Comparison of ENCODE assay signal across 30 cellular contexts in genomic region chr22:44243761-44244160, GRCh38.
"Had no signal": no experiment of that assay in that cellular context is flagged by ENCODE, and none has a peak within 500 bp of the region (broad histone marks: within the 10 kb centered on the region; RNA-seq: fewer than 3 reads in every experiment).

No MANE protein-coding gene starts in this region.

- H3K4me3 Mint-ChIP-seq: immature natural killer cell; mesothelial cell of epicardium; naive B cell; natural killer cell; nephron progenitor cell; stimulated activated naive B cell treated with anti-CD40 and anti-IgM and Interleukin-4, amounts not matched to agents 10 μg/mL and 1 μg/mL and 100 μg/mL, for 72 hours; type B pancreatic cell had no signal

- H3K36me3 ChIP-seq: heart left ventricle, left lung, lower lobe of right lung, suprapubic skin, thoracic aorta, tibial artery, uterus had no signal

- H2AFZ ChIP-seq: parathyroid adenoma had no signal

- H3K4me3 ChIP-seq: heart left ventricle, left lung, lower lobe of right lung, skin epidermis, suprapubic skin, thoracic aorta, tibial artery, uterus had no signal

- H3K4me1 ChIP-seq: heart left ventricle, left lung, lower lobe of right lung, parathyroid adenoma, suprapubic skin, tibial artery, uterus had no signal

- H3K9me3 Mint-ChIP-seq: immature natural killer cell; natural killer cell; stimulated activated naive B cell treated with anti-CD40 and anti-IgM and Interleukin-4, amounts not matched to agents 10 μg/mL and 1 μg/mL and 100 μg/mL, for 72 hours; type B pancreatic cell had no signal

- ATAC-seq: heart left ventricle; left colon; left lung; lower lobe of right lung; natural killer cell; right cardiac atrium; sciatic nerve; stimulated activated naive B cell treated with anti-CD40 and anti-IgM and Interleukin-4, amounts not matched to agents 10 μg/mL and 1 μg/mL and 100 μg/mL, for 72 hours; stimulated activated naive CD8-positive, alpha-beta T cell treated with anti-CD3 and anti-CD28 coated beads, Interleukin-15, Interleukin-2, amounts not matched to agents 100 U/mL and 50 U/mL, for 24 hours had no signal

- H3K4me1 Mint-ChIP-seq: immature natural killer cell; mesothelial cell of epicardium; naive B cell; natural killer cell; nephron progenitor cell; stimulated activated naive B cell treated with anti-CD40 and anti-IgM and Interleukin-4, amounts not matched to agents 10 μg/mL and 1 μg/mL and 100 μg/mL, for 72 hours had no signal

- DNase-seq: heart left ventricle; hypothalamus; immature natural killer cell; kidney; left colon; left lung; lower lobe of right lung; mammary epithelial cell; mesenchymal stem cell; naive B cell; natural killer cell; nephron progenitor cell; nucleus accumbens; right cardiac atrium; stimulated activated CD4-positive, alpha-beta T cell treated with anti-CD3 and anti-CD28 coated beads, Interleukin-12 subunit alpha, Interleukin-12 subunit beta, amount 100 ng/mL, for 4 hours; stimulated activated CD4-positive, alpha-beta T cell treated with anti-CD3 and anti-CD28 coated beads, Interleukin-15, amount 100 ng/mL, for 24 hours; stimulated activated CD4-positive, alpha-beta T cell treated with anti-CD3 and anti-CD28 coated beads, Interleukin-2, amount 100 ng/mL, for 24 hours; stimulated activated CD4-positive, alpha-beta T cell treated with anti-CD3 and anti-CD28 coated beads, Interleukin-4, amount 100 ng/mL, for 1 hour; stimulated activated naive B cell treated with anti-CD40 and anti-IgM and Interleukin-4, amounts not matched to agents 10 μg/mL and 1 μg/mL and 100 μg/mL, for 72 hours; stimulated activated naive CD8-positive, alpha-beta T cell treated with anti-CD3 and anti-CD28 coated beads, Interleukin-15, Interleukin-2, amounts not matched to agents 100 U/mL and 50 U/mL, for 24 hours; tibial artery; uterus had no signal

- H3K27ac ChIP-seq: heart left ventricle, left lung, lower lobe of right lung, parathyroid adenoma, skin epidermis, suprapubic skin, thoracic aorta, tibial artery, uterus had no signal

- H3K36me3 Mint-ChIP-seq: immature natural killer cell; mesothelial cell of epicardium; natural killer cell; stimulated activated naive B cell treated with anti-CD40 and anti-IgM and Interleukin-4, amounts not matched to agents 10 μg/mL and 1 μg/mL and 100 μg/mL, for 72 hours; type B pancreatic cell had no signal

- H3K27ac Mint-ChIP-seq: immature natural killer cell; mesothelial cell of epicardium; naive B cell; natural killer cell; nephron progenitor cell; progenitor cell of endocrine pancreas; stimulated activated naive B cell treated with anti-CD40 and anti-IgM and Interleukin-4, amounts not matched to agents 10 μg/mL and 1 μg/mL and 100 μg/mL, for 72 hours; type B pancreatic cell had no signal

- H3K9ac ChIP-seq: parathyroid adenoma had no signal

- H3K27me3 ChIP-seq: uterus had no signal

- H3K9me3 ChIP-seq: lower lobe of right lung, suprapubic skin, thoracic aorta, tibial artery, uterus had no signal
